Comparison of ENCODE assay signal across 11 cellular contexts in genomic region chr19:9935409-9936062, GRCh38. TPM values are rescaled to one million over a fixed set of nuclear protein-coding genes. Genes with fewer than 3 reads are reported as not detected.
A peak's percentile ranks its signal among the peaks of the same experiment; 100 is the strongest.
DNase-seq lines count a peak whose midpoint lies in the region; ATAC-seq, FAIRE-seq and TF ChIP-seq lines count a peak whose summit lies in the region.
"Had no signal": no experiment of that assay in that cellular context is flagged by ENCODE, and none has a peak within 500 bp of the region (broad histone marks: within the 10 kb centered on the region; RNA-seq: fewer than 3 reads in every experiment).

No MANE protein-coding gene starts in this region.

- no peak overlapping the region for H3K23ac ChIP-seq in mesenchymal stem cell (ENCODE audit: low read length in 2 of 2)

- no peak overlapping the region for H2AK5ac ChIP-seq in mesenchymal stem cell (ENCODE audit: low read length, severe bottlenecking)

- H3K79me1 ChIP-seq in mesenchymal stem cell (replicated peaks; ENCODE audit: low read length, poor library complexity, severe bottlenecking), result no peaks in the 10 kb centered on the region

- H3K9me3 ChIP-seq in cardiac muscle cell (ENCODE audit: low read depth), result no peaks in the 10 kb centered on the region
- H3K9me3 ChIP-seq in astrocyte (ENCODE audit: insufficient read depth, low read depth, low read length), result no peaks in the 10 kb centered on the region
- no peaks in the 10 kb centered on the region for H3K9me3 ChIP-seq in mesenchymal stem cell (ENCODE audit: control insufficient read depth, low read length)
- peaks cover 0 to 4% (median 0%) of the 10 kb centered on the region in 4 donors for H3K9me3 ChIP-seq in upper lobe of left lung

- H4K8ac ChIP-seq in mesenchymal stem cell (ENCODE audit: low read length), result no peak overlapping the region

- peak overlapping the region; percentile 88 for H3K4me3 ChIP-seq in cardiac muscle cell
- no peak overlapping the region for H3K4me3 ChIP-seq in astrocyte (ENCODE audit: insufficient read depth, low read depth, low read length)
- peak overlapping the region in 1 of 2 experiments; percentile 88 for H3K4me3 ChIP-seq in mesenchymal stem cell (ENCODE audit: insufficient read depth in 1 of 2, low read depth in 1 of 2, low read length in 2 of 2)
- H3K4me3 ChIP-seq in upper lobe of left lung, result peak overlapping the region in 3 of 4 donors; percentile 35 to 48 (median 38)

- no peak overlapping the region for H3K27ac ChIP-seq in cardiac muscle cell
- no peak overlapping the region for H3K27ac ChIP-seq in astrocyte (ENCODE audit: low read depth, low read length)
- H3K27ac ChIP-seq in mesenchymal stem cell (ENCODE audit: low read length, poor library complexity, severe bottlenecking), result no peak overlapping the region
- H3K27ac ChIP-seq in upper lobe of left lung, result peak overlapping the region in 1 of 4 donors; percentile 35

- no peak overlapping the region for H2BK120ac ChIP-seq in mesenchymal stem cell (ENCODE audit: low read depth, low read length)

- H2AFZ ChIP-seq in astrocyte (ENCODE audit: low read depth, low read length) (no peak overlapping the region), mesenchymal stem cell (ENCODE audit: low read depth, low read length) (no peak overlapping the region)

- no peaks in the 10 kb centered on the region for H3K9me3 Mint-ChIP-seq in astrocyte (ENCODE audit: unreplicated experiment)

- H2BK12ac ChIP-seq in mesenchymal stem cell (ENCODE audit: low read length in 2 of 2), result peak overlapping the region in 1 of 2 experiments; percentile 40

- peaks cover 21% of the 10 kb centered on the region for H3K27me3 Mint-ChIP-seq in astrocyte (ENCODE audit: low read depth, unreplicated experiment)

- intact Hi-C loops in left ventricle myocardium superior (cut with micrococcal nuclease), result no loop called here

- peak overlapping the region in 1 of 2 experiments; percentile 40 for H3K14ac ChIP-seq in mesenchymal stem cell (ENCODE audit: low read length in 2 of 2)

- H3K4me3 Mint-ChIP-seq in astrocyte (ENCODE audit: unreplicated experiment), result peak overlapping the region; percentile 86

- no peak overlapping the region for H3K27ac Mint-ChIP-seq in astrocyte (ENCODE audit: unreplicated experiment)

- H4K20me1 ChIP-seq in astrocyte (ENCODE audit: insufficient read depth, low read length), result no peaks in the 10 kb centered on the region

- peaks cover 1% of the 10 kb centered on the region for H3K36me3 Mint-ChIP-seq in astrocyte (ENCODE audit: low read depth, unreplicated experiment)

- H3K27me3 ChIP-seq in cardiac muscle cell (peaks cover 12% of the 10 kb centered on the region), astrocyte (ENCODE audit: insufficient read depth, low read length) (peaks cover 25% of the 10 kb centered on the region), mesenchymal stem cell (ENCODE audit: control insufficient read depth in 1 of 2, insufficient read depth in 1 of 2, low read length in 2 of 2) (peaks cover 33 to 52% of the 10 kb centered on the region in 2 experiments), upper lobe of left lung (peaks cover 0 to 32% (median 15%) of the 10 kb centered on the region in 4 donors)

- FAIRE-seq in astrocyte (lab: Jason Lieb, UNC) (no peak), GM19239 (lab: Jason Lieb, UNC) (no peak)
- FAIRE-seq: islet of Langerhans had no signal

- no peak overlapping the region for H2BK15ac ChIP-seq in mesenchymal stem cell (ENCODE audit: low read depth, poor library complexity, severe bottlenecking)

- peak overlapping the region; percentile 4 to 28 for H3K18ac ChIP-seq in mesenchymal stem cell (ENCODE audit: low read depth in 1 of 2, low read length in 2 of 2)

- H3K36me3 ChIP-seq in cardiac muscle cell (no peaks in the 10 kb centered on the region), astrocyte (ENCODE audit: insufficient read depth, low read length) (no peaks in the 10 kb centered on the region), mesenchymal stem cell (ENCODE audit: control insufficient read depth in 1 of 2, insufficient read depth in 2 of 2, low read depth in 1 of 2, low read length in 2 of 2) (no peaks in the 10 kb centered on the region), upper lobe of left lung (no peaks in the 10 kb centered on the region)

- DNase-seq in cardiac muscle cell (ENCODE audit: low read depth in 1 of 2, low spot score in 1 of 2) (no peak), left ventricle myocardium superior (no peak), astrocyte (ENCODE audit: low read depth) (no peak), mesenchymal stem cell (no peak), upper lobe of left lung (peak in 1 of 2 donors; percentile 50), GM19239 (ENCODE audit: insufficient read length, low spot score) (no peak), ureter (ENCODE audit: low spot score) (no peak)
- DNase-seq: GF-D8, NCI-H446 treated with DMSO at 0.1 percent for 48 hours had no signal

- H3K9ac ChIP-seq in astrocyte (ENCODE audit: low read length) (no peak overlapping the region), mesenchymal stem cell (ENCODE audit: low read length) (peak overlapping the region; percentile 57)

- peak overlapping the region in 1 of 2 experiments; percentile 7 for H3K4ac ChIP-seq in mesenchymal stem cell (ENCODE audit: low read depth in 1 of 2, low read length in 2 of 2)

- TF ChIP-seq EP300 in upper lobe of left lung (IDR thresholded peaks at IDR 0.05), result no peak

- no peak for TF ChIP-seq POLR2A in upper lobe of left lung (IDR thresholded peaks at IDR 0.05)

- ATAC-seq in left ventricle myocardium superior (no peak), upper lobe of left lung (ENCODE audit: low FRiP score in 2 of 2) (no peak), HG02623 (IDR thresholded peaks at IDR 0.05; ENCODE audit: unreplicated experiment) (no peak)

- no peak overlapping the region for H4K91ac ChIP-seq in mesenchymal stem cell (ENCODE audit: low read length)

- H3K4me2 ChIP-seq in astrocyte (ENCODE audit: low read length) (peak overlapping the region; percentile 67), mesenchymal stem cell (ENCODE audit: low read length, poor library complexity, severe bottlenecking) (no peak overlapping the region)

- H3K4me1 Mint-ChIP-seq in astrocyte (ENCODE audit: low read depth, unreplicated experiment), result peaks cover 3% of the 10 kb centered on the region

- no peak for TF ChIP-seq CTCF in cardiac muscle cell (IDR thresholded peaks at IDR 0.05; ENCODE audit: low read depth, low read length)
- no peak for TF ChIP-seq CTCF in astrocyte (IDR thresholded peaks at IDR 0.05; ENCODE audit: insufficient read depth, low read depth, low read length)
- TF ChIP-seq CTCF in upper lobe of left lung (IDR thresholded peaks at IDR 0.05), result no peak

- no peak overlapping the region for H2BK5ac ChIP-seq in mesenchymal stem cell (ENCODE audit: low read depth, low read length, poor library complexity, severe bottlenecking)

- 6% methylated on average over 25 of the region's 28 CpGs for WGBS in mesenchymal stem cell
- 2 to 8% methylated on average over 8 to 24 of the region's 28 CpGs for WGBS in upper lobe of left lung, 2 donors

- H3K79me2 ChIP-seq in astrocyte (ENCODE audit: insufficient read depth, low read length), result no peaks in the 10 kb centered on the region

- H3K4me1 ChIP-seq in cardiac muscle cell (ENCODE audit: low read depth) (no peaks in the 10 kb centered on the region), astrocyte (ENCODE audit: insufficient read depth, low read length) (peaks cover 16% of the 10 kb centered on the region), mesenchymal stem cell (ENCODE audit: control insufficient read depth, insufficient read depth, low read depth, low read length) (peaks cover 10% of the 10 kb centered on the region), upper lobe of left lung (peaks cover 12 to 20% (median 17%) of the 10 kb centered on the region in 4 donors)

RNA-seq across cellular contexts. Expression of gene OLFM2, which starts 0.8 kb away (rescaled TPM):
- total RNA-seq in cardiac muscle cell, result 36.2 and 55.1 TPM in 2 replicates
- 27.1 and 40.3 TPM in 2 replicates for polyA plus RNA-seq in cardiac muscle cell
- 1.8 TPM for total RNA-seq in left ventricle myocardium superior
- total RNA-seq in astrocyte, result 71.3 and 97.4 TPM in 2 replicates
- polyA plus RNA-seq in mesenchymal stem cell (2013, experiment 1 of 2), result 6.3 TPM
- 5.8 TPM for polyA plus RNA-seq in mesenchymal stem cell (2013, experiment 2 of 2)
- 10 to 100 TPM in 1 of 6 donors, 1 to 10 TPM in 3, under 1 TPM in 1, not detected in 1; 0.98 to 11.3 (median 4.7) TPM for total RNA-seq in upper lobe of left lung
- total RNA-seq in ureter, result 5.6 TPM
